In genomic region chr17:8079291-8080207, GRCh38 we compare ENCODE assay signal across 8 cellular contexts. TPM values are rescaled to one million over a fixed set of nuclear protein-coding genes. Genes with fewer than 3 reads are reported as not detected.
A peak's percentile ranks its signal among the peaks of the same experiment; 100 is the strongest.
DNase-seq lines count a peak whose midpoint lies in the region; ATAC-seq and TF ChIP-seq lines count a peak whose summit lies in the region.

No MANE protein-coding gene starts in this region.

- H2AFZ ChIP-seq in parathyroid adenoma: peak overlapping the region; percentile 81

- peak overlapping the region; percentile 53 for H3K4me3 ChIP-seq in A673 (ENCODE audit: low read depth, low read length, poor library complexity, severe bottlenecking)
- H3K4me3 ChIP-seq in cardiac muscle cell: peak overlapping the region; percentile 37
- H3K4me3 ChIP-seq in parathyroid adenoma (ENCODE audit: low read depth, low read length): peak overlapping the region; percentile 53
- H3K4me3 ChIP-seq in tibial nerve: peak overlapping the region; percentile 2 to 50 (median 41)

- DNase-seq in A673 (ENCODE audit: low spot score) (peak; percentile 80), LHCN-M2 (ENCODE audit: low read depth) (peak; percentile 34), cardiac muscle cell (ENCODE audit: low read depth in 1 of 2, low spot score in 1 of 2) (peak; percentile 54 to 81), tibial nerve (ENCODE audit: low spot score in 2 of 2) (peak; percentile 35 to 49)

- peak overlapping the region; percentile 73 for H3K4me2 ChIP-seq in parathyroid adenoma (ENCODE audit: low read length)

- H3K9me3 ChIP-seq in A673 (ENCODE audit: low read depth, low read length, poor library complexity, severe bottlenecking) (no peaks in the 10 kb centered on the region), cardiac muscle cell (ENCODE audit: low read depth) (no peaks in the 10 kb centered on the region), parathyroid adenoma (ENCODE audit: control insufficient read depth, low read length) (no peaks in the 10 kb centered on the region), tibial nerve (no peaks in the 10 kb centered on the region)

- H3K27me3 ChIP-seq in A673 (replicated peaks; ENCODE audit: insufficient read depth, low read depth, low read length, poor library complexity) (peaks cover 12% of the 10 kb centered on the region), cardiac muscle cell (peaks cover 94% of the 10 kb centered on the region), parathyroid adenoma (ENCODE audit: control insufficient read depth, insufficient read depth, low read length) (peaks cover 1% of the 10 kb centered on the region), tibial nerve (peaks cover 0 to 95% of the 10 kb centered on the region in 2 donors)

- BruUV-seq in A673 (replicated peaks; lab: Mats Ljungman, UMichigan): no TSS peak

- H3K9ac ChIP-seq in parathyroid adenoma: no peak overlapping the region

- peak overlapping the region; percentile 93 for H3K4me3 Mint-ChIP-seq in activated naive CD4-positive, alpha-beta T cell treated with anti-CD3 and anti-CD28 coated beads, Interleukin-2, amount 50 U/mL, for 24 hours

- CTCF ChIA-PET in A673 (lab: Charles Lee): interaction anchor here (0.5 to 1.0 kb wide), 7 partner anchors 13 to 424 kb away, joined by 3 to 17 read pairs (median 4); partner anchors contain the start of gene CTC1

- H3K4me1 ChIP-seq in A673 (ENCODE audit: insufficient read depth, low read length, poor library complexity, severe bottlenecking): no peaks in the 10 kb centered on the region
- H3K4me1 ChIP-seq in cardiac muscle cell (ENCODE audit: low read depth): no peaks in the 10 kb centered on the region
- H3K4me1 ChIP-seq in parathyroid adenoma: no peaks in the 10 kb centered on the region
- H3K4me1 ChIP-seq in tibial nerve: peaks cover 0 to 22% (median 3%) of the 10 kb centered on the region in 4 donors

- peaks cover 20% of the 10 kb centered on the region for H3K4me1 Mint-ChIP-seq in activated naive CD4-positive, alpha-beta T cell treated with anti-CD3 and anti-CD28 coated beads, Interleukin-2, amount 50 U/mL, for 24 hours

- peak overlapping the region; percentile 84 for H3K27ac Mint-ChIP-seq in activated naive CD4-positive, alpha-beta T cell treated with anti-CD3 and anti-CD28 coated beads, Interleukin-2, amount 50 U/mL, for 24 hours

- POLR2A ChIA-PET in A673 (lab: Charles Lee; ENCODE audit: low non-redundant PET): interaction anchor here (0.6 kb wide), 1 partner anchor 22 kb away, joined by 4 read pairs; no protein-coding TSS in a partner anchor

- H3K36me3 ChIP-seq in A673 (ENCODE audit: insufficient read depth, low read length, poor library complexity, severe bottlenecking) (no peaks in the 10 kb centered on the region), cardiac muscle cell (no peaks in the 10 kb centered on the region), parathyroid adenoma (ENCODE audit: control insufficient read depth, insufficient read depth, low read length) (no peaks in the 10 kb centered on the region), tibial nerve (no peaks in the 10 kb centered on the region)

- H3K36me3 Mint-ChIP-seq in activated naive CD4-positive, alpha-beta T cell treated with anti-CD3 and anti-CD28 coated beads, Interleukin-2, amount 50 U/mL, for 24 hours: no peaks in the 10 kb centered on the region

- ATAC-seq in GM18868 (IDR thresholded peaks at IDR 0.05; ENCODE audit: unreplicated experiment): peak; percentile 47
- peak; percentile 93 for ATAC-seq in SK-N-SH treated with all-trans-retinoic acid at 6 μM for 48 hours

- 2% methylated on average over 63 to 75 of the region's 87 CpGs for WGBS in tibial nerve, 2 donors

- peaks cover 5% of the 10 kb centered on the region for H3K27me3 Mint-ChIP-seq in activated naive CD4-positive, alpha-beta T cell treated with anti-CD3 and anti-CD28 coated beads, Interleukin-2, amount 50 U/mL, for 24 hours

- H3K79me2 ChIP-seq in parathyroid adenoma: no peaks in the 10 kb centered on the region

- intact Hi-C loops in A673 (cut with micrococcal nuclease; ENCODE audit: unreplicated experiment): loop anchor here (5.0 kb wide), 2 partner anchors 38 to 223 kb away; partner anchors contain the start of gene ALOXE3

- no peaks in the 10 kb centered on the region for H3K9me3 Mint-ChIP-seq in activated naive CD4-positive, alpha-beta T cell treated with anti-CD3 and anti-CD28 coated beads, Interleukin-2, amount 50 U/mL, for 24 hours

- peak; percentile 94 for TF ChIP-seq CTCF in A673 (conservative IDR thresholded peaks at IDR 0.05; ENCODE audit: low read depth, low read length)
- peak; percentile 86 for TF ChIP-seq CTCF in cardiac muscle cell (IDR thresholded peaks at IDR 0.05; ENCODE audit: low read depth, low read length)
- TF ChIP-seq CTCF in parathyroid adenoma (IDR thresholded peaks at IDR 0.05): peak; percentile 94
- TF ChIP-seq CTCF in tibial nerve (IDR thresholded peaks at IDR 0.05): peak; percentile 89 to 93 (median 90)

- H3K27ac ChIP-seq in A673 (ENCODE audit: low read depth, low read length, poor library complexity, severe bottlenecking) (no peak overlapping the region), cardiac muscle cell (no peak overlapping the region), parathyroid adenoma (no peak overlapping the region), tibial nerve (peak overlapping the region in 2 of 4 donors; percentile 16 to 28)

- TF ChIP-seq POLR2A in tibial nerve (IDR thresholded peaks at IDR 0.05): no peak

- TF ChIP-seq EP300 in tibial nerve (IDR thresholded peaks at IDR 0.05): no peak

TF ChIP-seq in SK-N-SH treated with all-trans-retinoic acid at 6 μM for 48 hours, 23 proteins besides CTCF, POLR2A, EP300 and RAD21 (continues in another document):
- no peak for TF ChIP-seq TSHZ2 (CRISPR knock-in tag; IDR thresholded peaks at IDR 0.05)
- TF ChIP-seq TCF4 (CRISPR knock-in tag; IDR thresholded peaks at IDR 0.05; ENCODE audit: borderline replicate concordance): no peak
- TF ChIP-seq ZNF565 (CRISPR knock-in tag; conservative IDR thresholded peaks at IDR 0.05; ENCODE audit: low read depth): no peak
- no peak for TF ChIP-seq ZFP30 (CRISPR knock-in tag; IDR thresholded peaks at IDR 0.05)
- no peak for TF ChIP-seq SNAI2 (CRISPR knock-in tag; IDR thresholded peaks at IDR 0.05)
- no peak for TF ChIP-seq CSRNP3 (CRISPR knock-in tag; IDR thresholded peaks at IDR 0.05)
- no peak for TF ChIP-seq CSDC2 (CRISPR knock-in tag; IDR thresholded peaks at IDR 0.05)
- no peak for TF ChIP-seq ISL1 (CRISPR knock-in tag; IDR thresholded peaks at IDR 0.05)
- TF ChIP-seq BACH2 (CRISPR knock-in tag; IDR thresholded peaks at IDR 0.05; ENCODE audit: borderline replicate concordance): no peak

RNA-seq across cellular contexts. Expression of gene ALOX12B, which starts 8.0 kb away (rescaled TPM):
- total RNA-seq in A673 (2021) (0.39 TPM in 1 of 2 replicates, not detected in the other), LHCN-M2 (2014; rRNA removed) (0.06 TPM in 1 of 2 replicates, not detected in the other), cardiac muscle cell (0.42 and 1.6 TPM in 2 replicates), tibial nerve (not detected)
- polyA plus RNA-seq in LHCN-M2 (2012): not detected
- polyA plus RNA-seq in cardiac muscle cell: 2.1 and 2.3 TPM in 2 replicates

RNA-seq across cellular contexts. Expression of gene ALOXE3, which starts 38.8 kb away (rescaled TPM):
- total RNA-seq in A673 (2021) (not detected in 2 replicates), LHCN-M2 (2014; rRNA removed) (not detected in 2 replicates), cardiac muscle cell (not detected in 2 replicates), tibial nerve (not detected)
- 0.09 TPM for polyA plus RNA-seq in LHCN-M2 (2012)
- polyA plus RNA-seq in cardiac muscle cell: 0.10 TPM in 1 of 2 replicates, not detected in the other

RNA-seq across cellular contexts. Expression of gene ALOX15B, which starts 40.7 kb away (rescaled TPM):
- total RNA-seq in A673 (2021): 0.17 and 0.30 TPM in 2 replicates
- 0.17 and 0.58 TPM in 2 replicates for total RNA-seq in LHCN-M2 (2014; rRNA removed)
- polyA plus RNA-seq in LHCN-M2 (2012): 0.04 TPM
- total RNA-seq in cardiac muscle cell: 0.18 and 0.33 TPM in 2 replicates
- 0.12 TPM in 1 of 2 replicates, not detected in the other for polyA plus RNA-seq in cardiac muscle cell
- total RNA-seq in tibial nerve: 10 to 100 TPM in 2 of 4 donors, 1 to 10 TPM in 2; 3.8 to 22.8 (median 9.3) TPM

RNA-seq across cellular contexts. Expression of gene HES7, which starts 44.4 kb away (rescaled TPM):
- total RNA-seq in A673 (2021): 1.7 and 3.9 TPM in 2 replicates
- total RNA-seq in LHCN-M2 (2014; rRNA removed): 0.06 and 0.34 TPM in 2 replicates
- 0.29 TPM for polyA plus RNA-seq in LHCN-M2 (2012)
- total RNA-seq in cardiac muscle cell: 0.32 and 6.2 TPM in 2 replicates
- polyA plus RNA-seq in cardiac muscle cell: 1.1 and 1.5 TPM in 2 replicates
- total RNA-seq in tibial nerve: 1 to 10 TPM in 1 of 4 donors, not detected in 3; 2.1 TPM
